Comparison of ENCODE assay signal across 8 cellular contexts in genomic region chr12:30754383-30754749, GRCh38. TPM values are rescaled to one million over a fixed set of nuclear protein-coding genes. Genes with fewer than 3 reads are reported as not detected.
DNase-seq lines count a peak whose midpoint lies in the region; ATAC-seq and TF ChIP-seq lines count a peak whose summit lies in the region.

No MANE protein-coding gene starts in this region.

- TF ChIP-seq CTCF in chondrocyte (IDR thresholded peaks at IDR 0.05), result no peak

- no peaks in the 10 kb centered on the region for H3K36me3 ChIP-seq in KOPT-K1 (ENCODE audit: insufficient read depth, low read length)
- H3K36me3 ChIP-seq in naive thymus-derived CD4-positive, alpha-beta T cell (ENCODE audit: control insufficient read depth in 2 of 3, insufficient read depth in 3 of 3, low read length in 3 of 3), result peaks cover 0 to 5% (median 0%) of the 10 kb centered on the region in 3 experiments

- POLR2A ChIA-PET in naive thymus-derived CD4-positive, alpha-beta T cell (lab: Charles Lee), result interaction anchor here (0.6 to 1.5 kb wide), 5 partner anchors 9 to 59 kb away, joined by 3 to 10 read pairs (median 5); partner anchors contain the start of gene IPO8

- peak; percentile 35 for DNase-seq in stimulated activated CD4-positive, alpha-beta T cell treated with anti-CD3 and anti-CD28 coated beads, Interleukin-1b, Interleukin-23, amount 100 ng/mL, for 48 hours
- no peak for DNase-seq in stimulated activated CD4-positive, alpha-beta T cell treated with anti-CD3 and anti-CD28 coated beads, Interleukin-2, amount 100 ng/mL, for 48 hours
- no peak for DNase-seq in chondrocyte (ENCODE audit: low spot score)
- no peak for DNase-seq in naive thymus-derived CD4-positive, alpha-beta T cell
- no peak for DNase-seq in midbrain (lab: John Stamatoyannopoulos, UW)
- no peak for DNase-seq in central memory CD4-positive, alpha-beta T cell
- no peak for DNase-seq in SW480 (ENCODE audit: low spot score)

- intact Hi-C loops in naive thymus-derived CD4-positive, alpha-beta T cell (cut with micrococcal nuclease), result loop anchor here (1.0 to 10.0 kb wide), 16 partner anchors 42 to 2000 kb away; partner anchors contain the start of genes DNM1L (in 2 of the 2), ETFBKMT (in 2 of the 2), SINHCAF (in 2 of the 2) and YARS2 (in 2 of the 2)

- H3K27ac ChIP-seq in KOPT-K1 (ENCODE audit: low read depth, low read length, poor library complexity, severe bottlenecking), result peak overlapping the region; percentile 51
- H3K27ac ChIP-seq in naive thymus-derived CD4-positive, alpha-beta T cell (ENCODE audit: low read depth, low read length), result peak overlapping the region; percentile 63

- peak; percentile 29 for ATAC-seq in naive thymus-derived CD4-positive, alpha-beta T cell

- peaks cover 13 to 29% of the 10 kb centered on the region in 2 donors for H3K4me1 ChIP-seq in naive thymus-derived CD4-positive, alpha-beta T cell (ENCODE audit: control insufficient read depth in 2 of 2, insufficient read depth in 2 of 2, low read length in 2 of 2)

- no peaks in the 10 kb centered on the region for H3K27me3 ChIP-seq in naive thymus-derived CD4-positive, alpha-beta T cell (ENCODE audit: control insufficient read depth in 2 of 2, insufficient read depth in 2 of 2, low read length in 2 of 2)

- peak overlapping the region; percentile 95 for H3K4me3 Mint-ChIP-seq in chondrocyte (ENCODE audit: unreplicated experiment)
- H3K4me3 Mint-ChIP-seq in naive thymus-derived CD4-positive, alpha-beta T cell, result peak overlapping the region; percentile 93 to 99 (median 96)

- H3K36me3 Mint-ChIP-seq in chondrocyte (ENCODE audit: low read depth), result peaks cover 2% of the 10 kb centered on the region
- H3K36me3 Mint-ChIP-seq in naive thymus-derived CD4-positive, alpha-beta T cell, result peaks cover 0 to 13% (median 3%) of the 10 kb centered on the region in 5 donors

- H3K27me3 Mint-ChIP-seq in chondrocyte (ENCODE audit: low read depth), result no peaks in the 10 kb centered on the region
- no peaks in the 10 kb centered on the region for H3K27me3 Mint-ChIP-seq in naive thymus-derived CD4-positive, alpha-beta T cell

- peaks cover 41% of the 10 kb centered on the region for H3K4me1 Mint-ChIP-seq in chondrocyte (ENCODE audit: low read depth)
- peaks cover 22 to 58% (median 48%) of the 10 kb centered on the region in 7 donors for H3K4me1 Mint-ChIP-seq in naive thymus-derived CD4-positive, alpha-beta T cell

- H3K9me3 ChIP-seq in KOPT-K1 (ENCODE audit: insufficient read depth, low read length, poor library complexity, severe bottlenecking), result no peaks in the 10 kb centered on the region
- H3K9me3 ChIP-seq in naive thymus-derived CD4-positive, alpha-beta T cell (ENCODE audit: control insufficient read depth in 2 of 3, low read length in 3 of 3), result no peaks in the 10 kb centered on the region

- H3K9me3 Mint-ChIP-seq in chondrocyte (ENCODE audit: low read depth), result no peaks in the 10 kb centered on the region
- H3K9me3 Mint-ChIP-seq in naive thymus-derived CD4-positive, alpha-beta T cell, result no peaks in the 10 kb centered on the region

- CTCF ChIA-PET in naive thymus-derived CD4-positive, alpha-beta T cell (lab: Charles Lee), result interaction anchor here (1.0 to 1.4 kb wide), 3 partner anchors 13 to 59 kb away, joined by 3 to 8 read pairs (median 3); partner anchors contain the start of gene IPO8

- H3K27ac Mint-ChIP-seq in chondrocyte (ENCODE audit: unreplicated experiment), result peak overlapping the region; percentile 78
- peak overlapping the region; percentile 77 to 93 (median 87) for H3K27ac Mint-ChIP-seq in naive thymus-derived CD4-positive, alpha-beta T cell

- peak overlapping the region; percentile 67 for H3K4me3 ChIP-seq in naive thymus-derived CD4-positive, alpha-beta T cell (ENCODE audit: low read length)

RNA-seq across cellular contexts. Expression of gene CAPRIN2, which starts 0.4 kb away (rescaled TPM):
- total RNA-seq in chondrocyte, result 23.7 to 28.3 TPM (median 25.3 TPM) in 3 replicates
- 10 to 100 TPM; 13.7 to 50.1 (median 28.9) TPM for total RNA-seq in naive thymus-derived CD4-positive, alpha-beta T cell
- 1 to 10 TPM; 6.5 to 7.1 TPM for polyA plus RNA-seq in naive thymus-derived CD4-positive, alpha-beta T cell

RNA-seq across cellular contexts. Expression of gene IPO8, which starts 58.7 kb away (rescaled TPM):
- total RNA-seq in chondrocyte, result 33.9 to 45.4 TPM (median 34.0 TPM) in 3 replicates
- total RNA-seq in naive thymus-derived CD4-positive, alpha-beta T cell, result 10 to 100 TPM; 30.4 to 59.2 (median 44.4) TPM
- polyA plus RNA-seq in naive thymus-derived CD4-positive, alpha-beta T cell, result 10 to 100 TPM; 14.8 to 16.0 TPM
